ENCODE assay signal across 15 cellular contexts in genomic region chr7:51186531-51186930, GRCh38.
DNase-seq lines count a peak whose midpoint lies in the region; ATAC-seq, FAIRE-seq and TF ChIP-seq lines count a peak whose summit lies in the region.
"Had no signal": no experiment of that assay in that cellular context is flagged by ENCODE, and none has a peak within 500 bp of the region (broad histone marks: within the 10 kb centered on the region; RNA-seq: fewer than 3 reads in every experiment).

No MANE protein-coding gene starts in this region.

- intact Hi-C loops in dorsolateral prefrontal cortex (cut with DNase I) = loop anchor here (5.0 to 10.0 kb wide), 5 partner anchors 56 to 181 kb away; partner anchors contain the start of gene COBL (in 1 of the 2)
- intact Hi-C loops in lower lobe of right lung (cut with DNase I) = no loop called here

- H3K27me3 ChIP-seq in dorsolateral prefrontal cortex (no peaks in the 10 kb centered on the region), lower lobe of right lung (ENCODE audit: low read depth) (no peaks in the 10 kb centered on the region)

- H3K36me3 ChIP-seq in lower lobe of right lung = peaks cover 4% of the 10 kb centered on the region

- no peaks in the 10 kb centered on the region for H3K4me1 ChIP-seq in lower lobe of right lung

- H3K9me3 ChIP-seq in lower lobe of right lung = no peaks in the 10 kb centered on the region

- ATAC-seq in lower lobe of right lung (peak; percentile 43 to 64), HG02759 (IDR thresholded peaks at IDR 0.05; ENCODE audit: unreplicated experiment) (no peak)
- ATAC-seq: Panc1; stimulated activated naive B cell treated with anti-CD40 and anti-IgM and Interleukin-4, amounts not matched to agents 10 μg/mL and 1 μg/mL and 100 μg/mL, for 72 hours had no signal

- H3K27ac ChIP-seq in dorsolateral prefrontal cortex (peak overlapping the region; percentile 0 to 92 (median 83)), lower lobe of right lung (no peak overlapping the region)

- no peak for FAIRE-seq in urothelium cell line (lab: Jason Lieb, UNC)
- FAIRE-seq: GM19239 had no signal

- peak overlapping the region in 4 of 59 donors; percentile 0 to 21 (median 10) for H3K4me3 ChIP-seq in dorsolateral prefrontal cortex
- H3K4me3 ChIP-seq in lower lobe of right lung = no peak overlapping the region

- TF ChIP-seq CTCF in dorsolateral prefrontal cortex (IDR thresholded peaks at IDR 0.05 in 54 of 56, conservative IDR thresholded peaks at IDR 0.05 in 2 of 56; ENCODE audit: low read depth in 1 of 56, partially characterized antibody in 56 of 56) (peak in 1 of 56 donors; percentile 10), lower lobe of right lung (IDR thresholded peaks at IDR 0.05) (no peak)

- peak; percentile 51 for DNase-seq in NK-92 treated with Interleukin-12 subunit alpha and Interleukin-12 subunit beta, amount 100 ng/mL, for 24 hours (lab: John Stamatoyannopoulos, UW)
- DNase-seq in NK-92 (lab: John Stamatoyannopoulos, UW; ENCODE audit: unreplicated experiment) (no peak), dorsolateral prefrontal cortex (peak in 5 of 10 donors; percentile 55 to 87 (median 64)), lower lobe of right lung (no peak), urothelium cell line (ENCODE audit: low spot score) (peak; percentile 58), activated T-cell treated with anti-CD3 and anti-CD28 coated beads for 4 hours (no peak)
- DNase-seq in activated CD4-positive, alpha-beta T cell treated with anti-CD3 and anti-CD28 coated beads for 1 hour = no peak
- DNase-seq: 8988T; GF-D8; NCI-H1436; NCI-H524 treated with DMSO at 0.1 percent for 48 hours; stimulated activated naive B cell treated with anti-CD40 and anti-IgM and Interleukin-4, amounts not matched to agents 10 μg/mL and 1 μg/mL and 100 μg/mL, for 72 hours had no signal

Comparison
In these comparisons a context has a peak if more than half of its experiments do, and no peak if none do; other contexts are left out.
1. DNase-seq: peak in NK-92 treated with Interleukin-12 subunit alpha and Interleukin-12 subunit beta, amount 100 ng/mL, for 24 hours (single experiment) and urothelium cell line (single experiment); none in NK-92 (single experiment), lower lobe of right lung (single experiment), activated T-cell treated with anti-CD3 and anti-CD28 coated beads for 4 hours (single experiment) and activated CD4-positive, alpha-beta T cell treated with anti-CD3 and anti-CD28 coated beads for 1 hour (single experiment).